Comparison of ENCODE assay signal across 9 cellular contexts in the genomic region with DNA sequence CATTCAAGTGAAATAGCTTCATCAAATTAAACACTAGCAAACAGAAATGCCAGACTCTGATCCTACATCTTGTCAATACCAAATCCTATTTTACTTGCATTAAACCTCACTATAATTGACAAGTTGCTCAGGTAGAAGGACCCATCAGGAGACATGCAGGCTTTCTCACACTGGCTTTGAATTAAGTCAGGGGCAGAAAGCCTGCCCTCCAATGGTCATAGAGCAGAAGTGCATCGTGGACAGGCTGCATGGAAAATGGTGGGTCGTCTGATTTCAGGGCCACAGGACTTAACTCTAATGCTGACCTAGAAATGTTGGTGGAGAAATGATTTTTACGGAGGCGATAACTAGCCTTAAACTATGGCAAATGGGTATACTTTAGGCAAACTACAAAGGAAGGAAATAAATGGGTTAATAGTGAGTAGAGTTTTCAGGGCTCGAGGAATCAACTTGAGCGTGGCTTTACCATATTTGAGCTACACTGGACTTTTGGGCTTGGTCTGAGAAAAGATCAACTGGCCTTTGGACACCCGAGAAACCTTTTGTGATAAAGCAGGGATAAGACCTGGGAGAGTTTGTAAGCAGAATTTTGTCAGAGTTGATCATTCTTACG.
DNase-seq lines count a peak whose midpoint lies in the region; ATAC-seq and TF ChIP-seq lines count a peak whose summit lies in the region.
"Had no signal": no experiment of that assay in that cellular context is flagged by ENCODE, and none has a peak within 500 bp of the region (broad histone marks: within the 10 kb centered on the region; RNA-seq: fewer than 3 reads in every experiment).

No MANE protein-coding gene starts in this region.

- H3K36me3 ChIP-seq in right lobe of liver (no peaks in the 10 kb centered on the region), uterus (no peaks in the 10 kb centered on the region)

- H3K27ac ChIP-seq in right lobe of liver = no peak overlapping the region
- no peak overlapping the region for H3K27ac ChIP-seq in uterus

- no peaks in the 10 kb centered on the region for H3K36me3 Mint-ChIP-seq in HFFc6 (ENCODE audit: low read depth)
- no peaks in the 10 kb centered on the region for H3K36me3 Mint-ChIP-seq in activated T-cell treated with anti-CD3 and anti-CD28 coated beads, Interleukin-2, amount 50 U/mL, for 4 hours (ENCODE audit: insufficient read depth)

- in situ Hi-C loops in GM13976 (cut with MboI; ENCODE audit: low sequenced_read_pairs, unreplicated experiment) = no loop called here

- H3K27me3 ChIP-seq in right lobe of liver (no peaks in the 10 kb centered on the region), uterus (peaks cover 0 to 7% of the 10 kb centered on the region in 2 donors)

- no peak overlapping the region for H3K4me3 ChIP-seq in right lobe of liver
- H3K4me3 ChIP-seq in uterus = no peak overlapping the region

- TF ChIP-seq CTCF in GM13976 (IDR thresholded peaks at IDR 0.05; ENCODE audit: borderline replicate concordance, control extremely low read depth, extremely low read depth, insufficient read depth, missing control alignments) (peak; percentile 43), HFFc6 (IDR thresholded peaks at IDR 0.05) (peak; percentile 23; the same call in 1 of the 2 replicates), right lobe of liver (IDR thresholded peaks at IDR 0.05) (peak; percentile 32 to 56 (median 35)), uterus (IDR thresholded peaks at IDR 0.05) (no peak)

- H3K4me1 ChIP-seq in right lobe of liver (no peaks in the 10 kb centered on the region), uterus (no peaks in the 10 kb centered on the region)

- WGBS in right lobe of liver (ENCODE audit: insufficient coverage, low coverage, low lambda C conversion rate, missing lambda C conversion rate) = 57% methylated on average over 8 of the region's 8 CpGs

- no peak overlapping the region for H3K4me3 Mint-ChIP-seq in HFFc6
- H3K4me3 Mint-ChIP-seq in activated T-cell treated with anti-CD3 and anti-CD28 coated beads, Interleukin-2, amount 50 U/mL, for 4 hours = no peak overlapping the region

- no peaks in the 10 kb centered on the region for H3K9me3 ChIP-seq in right lobe of liver
- H3K9me3 ChIP-seq in uterus = no peaks in the 10 kb centered on the region

- ATAC-seq in right lobe of liver = peak; percentile 39 to 53 (median 48)
- no peak for ATAC-seq in activated T-cell treated with anti-CD3 and anti-CD28 coated beads, Interleukin-2, amount 50 U/mL, for 4 hours

- H3K4me1 Mint-ChIP-seq in HFFc6 (ENCODE audit: low read depth) = no peaks in the 10 kb centered on the region
- H3K4me1 Mint-ChIP-seq in activated T-cell treated with anti-CD3 and anti-CD28 coated beads, Interleukin-2, amount 50 U/mL, for 4 hours (ENCODE audit: low read depth) = no peaks in the 10 kb centered on the region

- intact Hi-C loops in right lobe of liver (cut with DNase I) (no loop called here), uterus (cut with DNase I; ENCODE audit: low total_unique reads) (no loop called here)

- no peak overlapping the region for H3K27ac Mint-ChIP-seq in HFFc6

- H3K9me3 Mint-ChIP-seq in HFFc6 = peaks cover 41% of the 10 kb centered on the region
- H3K9me3 Mint-ChIP-seq in activated T-cell treated with anti-CD3 and anti-CD28 coated beads, Interleukin-2, amount 50 U/mL, for 4 hours = no peaks in the 10 kb centered on the region

- peaks cover 1% of the 10 kb centered on the region; the same call in 1 of the 2 replicates for H3K27me3 Mint-ChIP-seq in HFFc6 (ENCODE audit: insufficient read depth)
- H3K27me3 Mint-ChIP-seq in activated T-cell treated with anti-CD3 and anti-CD28 coated beads, Interleukin-2, amount 50 U/mL, for 4 hours (ENCODE audit: low read depth) = no peaks in the 10 kb centered on the region

- TF ChIP-seq POLR2A in right lobe of liver (IDR thresholded peaks at IDR 0.05) = no peak
- no peak for TF ChIP-seq POLR2A in uterus (IDR thresholded peaks at IDR 0.05)

- peak; percentile 3 for DNase-seq in GM13976 (ENCODE audit: low spot score)
- no peak for DNase-seq in HFFc6
- DNase-seq in SK-N-DZ (ENCODE audit: low spot score) = peak; percentile 36
- no peak for DNase-seq in right lobe of liver
- DNase-seq in activated effector memory CD4-positive, alpha-beta T cell treated with Interleukin-2 at 50 U/mL for 16 hours = no peak
- no peak for DNase-seq in dedifferentiated amniotic fluid mesenchymal stem cell (ENCODE audit: extremely low spot score)
- no peak for DNase-seq in activated T-cell treated with anti-CD3 and anti-CD28 coated beads, Interleukin-2, amount 50 U/mL, for 4 hours
- no peak for DNase-seq in uterus
- DNase-seq: IMR-90 had no signal

Comparison
In these comparisons a context has a peak if more than half of its experiments do, and no peak if none do; other contexts are left out.
1. DNase-seq: peak in GM13976 (single experiment) and SK-N-DZ (single experiment); none in HFFc6 (single experiment), right lobe of liver (0 of 3), activated effector memory CD4-positive, alpha-beta T cell treated with Interleukin-2 at 50 U/mL for 16 hours (single experiment), dedifferentiated amniotic fluid mesenchymal stem cell (single experiment), activated T-cell treated with anti-CD3 and anti-CD28 coated beads, Interleukin-2, amount 50 U/mL, for 4 hours (single experiment) and uterus (0 of 2).
2. CTCF ChIP-seq: peak in GM13976 (single experiment), HFFc6 (single experiment) and right lobe of liver (4 of 4); none in uterus (0 of 4).
3. ATAC-seq: peak in right lobe of liver (4 of 4); none in activated T-cell treated with anti-CD3 and anti-CD28 coated beads, Interleukin-2, amount 50 U/mL, for 4 hours (0 of 2).